8 cellular contexts compared by ENCODE assay signal in genomic region chr15:65869127-65869953, GRCh38. TPM values are rescaled to one million over a fixed set of nuclear protein-coding genes. Genes with fewer than 3 reads are reported as not detected.
DNase-seq lines count a peak whose midpoint lies in the region; ATAC-seq and TF ChIP-seq lines count a peak whose summit lies in the region.

Gene RAB11A (plus strand): TSS chr15:65869491. CDS start chr15:65869586, 95 bp downstream.

- H4K5ac ChIP-seq in IMR-90 (ENCODE audit: low read depth, low read length): peak within 1 kb of the TSS; percentile 74

- H3K36me3 ChIP-seq in IMR-90 (ENCODE audit: control insufficient read depth, insufficient read depth, low read length) (no peaks in the 10 kb centered on the region), OCI-LY7 (ENCODE audit: insufficient read depth, low read length) (peaks cover 8% of the 10 kb centered on the region; the same call in 1 of the 2 replicates), mucosa of descending colon (ENCODE audit: low read depth) (no peaks in the 10 kb centered on the region)

- peak within 1 kb of the TSS; percentile 94 for H3K4ac ChIP-seq in IMR-90 (ENCODE audit: low read depth, low read length)

- H2BK120ac ChIP-seq in IMR-90 (ENCODE audit: low read depth, low read length): peak within 1 kb of the TSS; percentile 90

- no peaks in the 10 kb centered on the region for H3K27me3 ChIP-seq in IMR-90 (ENCODE audit: control insufficient read depth, insufficient read depth, low read length)

- TSS peak; percentile 50 for BruUV-seq in IMR-90 (replicated peaks; lab: Mats Ljungman, UMichigan)
- BruUV-seq in OCI-LY7 (replicated peaks; lab: Mats Ljungman, UMichigan): no TSS peak

- peak within 1 kb of the TSS; percentile 92 for H2AK5ac ChIP-seq in IMR-90 (ENCODE audit: low read depth, low read length)

- TF ChIP-seq CTCF in IMR-90 (conservative IDR thresholded peaks at IDR 0.05; ENCODE audit: low read depth, low read length): peak; percentile 40
- peak; percentile 68 for TF ChIP-seq CTCF in OCI-LY7 (conservative IDR thresholded peaks at IDR 0.05; ENCODE audit: low read length)
- peak; percentile 8 for TF ChIP-seq CTCF in epithelial cell of esophagus (IDR thresholded peaks at IDR 0.05; ENCODE audit: insufficient read depth, low read depth, low read length, missing control alignments)
- TF ChIP-seq CTCF in mucosa of descending colon (IDR thresholded peaks at IDR 0.05): no peak

- H3K9me3 ChIP-seq in IMR-90 (ENCODE audit: control insufficient read depth, insufficient read depth, low read length) (no peaks in the 10 kb centered on the region), OCI-LY7 (ENCODE audit: low read length) (no peaks in the 10 kb centered on the region), mucosa of descending colon (no peaks in the 10 kb centered on the region)

- peak; percentile 87 for ATAC-seq in GM21528 (IDR thresholded peaks at IDR 0.05; ENCODE audit: low FRiP score, unreplicated experiment)
- ATAC-seq in IMR-90 (ENCODE audit: low read depth): peak; percentile 92
- peak; percentile 95 for ATAC-seq in mucosa of descending colon

- H3K18ac ChIP-seq in IMR-90 (ENCODE audit: low read depth, low read length): peak within 1 kb of the TSS; percentile 68

- H2AFZ ChIP-seq in IMR-90 (replicated peaks; ENCODE audit: low read length, poor library complexity): peak within 1 kb of the TSS; percentile 98
- H2AFZ ChIP-seq in OCI-LY7 (ENCODE audit: low read length): peak within 1 kb of the TSS; percentile 90

- in situ Hi-C loops in IMR-90 (cut with MboI; ENCODE audit: low sequenced_read_pairs): no loop called here

- CTCF ChIA-PET in IMR-90 (lab: Yijun Ruan, JAX): interaction anchor here (0.5 to 1.6 kb wide), 3 partner anchors 13 to 231 kb away, joined by 3 to 6 read pairs (median 4); no protein-coding TSS in a partner anchor
- CTCF ChIA-PET in OCI-LY7 (lab: Charles Lee; ENCODE audit: unreplicated experiment): interaction anchor here (0.6 kb wide), 1 partner anchor 166 kb away, joined by 3 read pairs; no protein-coding TSS in a partner anchor

- H2BK20ac ChIP-seq in IMR-90 (ENCODE audit: low read depth, low read length): peak within 1 kb of the TSS; percentile 60; the same call in 1 of the 2 replicates

- H3K9me1 ChIP-seq in IMR-90 (ENCODE audit: insufficient read depth, low read length): no peaks in the 10 kb centered on the region

- H3K56ac ChIP-seq in IMR-90 (ENCODE audit: extremely low read depth, insufficient read depth, low read length): peak within 1 kb of the TSS; percentile 97

- H4K91ac ChIP-seq in IMR-90 (ENCODE audit: insufficient read depth, low read depth, low read length): peak within 1 kb of the TSS; percentile 92

- intact Hi-C loops in IMR-90 (cut with micrococcal nuclease): loop anchor here (1.0 kb wide), 2 partner anchors 77 to 231 kb away; partner anchors contain the start of gene DENND4A
- intact Hi-C loops in OCI-LY7 (cut with micrococcal nuclease; ENCODE audit: unreplicated experiment): loop anchor here (2.0 kb wide), 1 partner anchor 77 kb away; the partner anchor contains the start of gene DENND4A
- intact Hi-C loops in mucosa of descending colon (cut with DNase I, micrococcal nuclease): no loop called here

- H3K4me1 ChIP-seq in IMR-90 (ENCODE audit: control insufficient read depth, insufficient read depth, low read length) (no peaks in the 10 kb centered on the region), OCI-LY7 (ENCODE audit: insufficient read depth, low read length, poor library complexity, severe bottlenecking) (peaks cover 18% of the 10 kb centered on the region), mucosa of descending colon (ENCODE audit: low read depth) (peaks cover 17% of the 10 kb centered on the region)

- H3K79me2 ChIP-seq in OCI-LY7 (ENCODE audit: insufficient read depth, low read depth, low read length): peaks cover 50% of the 10 kb centered on the region

- H3K23ac ChIP-seq in IMR-90 (ENCODE audit: low read depth, low read length): peak within 1 kb of the TSS; percentile 87

- POLR2A ChIA-PET in IMR-90 (lab: Charles Lee; ENCODE audit: unreplicated experiment) (interaction anchor here (0.9 to 1.0 kb wide), 3 partner anchors 37 to 258 kb away, joined by 3 read pairs; partner anchors contain the start of gene INTS14), OCI-LY7 (lab: Charles Lee) (interaction anchor here (0.6 to 2.7 kb wide), 16 partner anchors 9 to 421 kb away, joined by 3 to 8 read pairs (median 4); partner anchors contain the start of genes HACD3 and INTS14)

- TF ChIP-seq RAD21 in IMR-90 (IDR thresholded peaks at IDR 0.05; ENCODE audit: low read length): no peak; the same call in 1 of the 2 replicates

- DNase-seq in DMS153 (lab: John Stamatoyannopoulos, UW) (peak; percentile 75), IMR-90 (peak; percentile 96), OCI-LY7 (ENCODE audit: low spot score) (peak; percentile 98), activated T-cell treated with anti-CD3 and anti-CD28 coated beads for 24 hours (ENCODE audit: low read depth) (peak; percentile 92), epithelial cell of esophagus (ENCODE audit: low read depth) (peak; percentile 97), mucosa of descending colon (peak; percentile 95 to 98 (median 97))
- peak; percentile 91 for DNase-seq in stimulated activated CD8-positive, alpha-beta memory T cell treated with anti-CD3 and anti-CD28 coated beads, Interleukin-4, amount 100 ng/mL, for 24 hours (ENCODE audit: low read depth)

- peaks cover 0 to 12% of the 10 kb centered on the region in 2 experiments; a peak in 2 of 4 replicates for H3K79me1 ChIP-seq in IMR-90 (ENCODE audit: low read depth in 1 of 2, low read length in 2 of 2)

- peak within 1 kb of the TSS; percentile 92; the same call in 1 of the 3 replicates for H2BK15ac ChIP-seq in IMR-90 (ENCODE audit: low read depth, low read length)

- H3K9me2 ChIP-seq in OCI-LY7 (ENCODE audit: insufficient read depth, low read length): no peaks in the 10 kb centered on the region

- H2AK9ac ChIP-seq in IMR-90 (replicated peaks; ENCODE audit: low read depth, low read length, poor library complexity): peak within 1 kb of the TSS; percentile 96

- H4K20me1 ChIP-seq in IMR-90 (ENCODE audit: insufficient read depth, low read length) (peaks cover 18% of the 10 kb centered on the region), OCI-LY7 (ENCODE audit: insufficient read depth, low read length) (no peaks in the 10 kb centered on the region; the same call in 1 of the 2 replicates)

- H3K27ac ChIP-seq in IMR-90 (ENCODE audit: insufficient read depth, low read length): peak within 1 kb of the TSS; percentile 91
- peak within 1 kb of the TSS; percentile 83 for H3K27ac ChIP-seq in OCI-LY7 (ENCODE audit: low read depth, low read length, poor library complexity, severe bottlenecking)

- peak; percentile 99 for TF ChIP-seq POLR2A in IMR-90 (IDR thresholded peaks at IDR 0.05; ENCODE audit: low read depth, low read length)

- peak within 1 kb of the TSS; percentile 75 for H3K4me2 ChIP-seq in IMR-90 (ENCODE audit: low read depth, low read length)
- H3K4me2 ChIP-seq in OCI-LY7 (ENCODE audit: low read length): peak within 1 kb of the TSS; percentile 85

- H3K4me3 ChIP-seq in IMR-90 (ENCODE audit: insufficient read depth, low read depth, low read length): peak within 1 kb of the TSS; percentile 58
- peak within 1 kb of the TSS; percentile 94 for H3K4me3 ChIP-seq in OCI-LY7 (ENCODE audit: low read depth, low read length, poor library complexity, severe bottlenecking)
- H3K4me3 ChIP-seq in epithelial cell of esophagus (ENCODE audit: low read length): peak within 1 kb of the TSS; percentile 89
- peak within 1 kb of the TSS; percentile 88 for H3K4me3 ChIP-seq in mucosa of descending colon

- H3K14ac ChIP-seq in IMR-90 (replicated peaks; ENCODE audit: low read depth, low read length): peak within 1 kb of the TSS; percentile 98

- H3K9ac ChIP-seq in IMR-90 (ENCODE audit: low read depth, low read length): peak within 1 kb of the TSS; percentile 95

- dilution Hi-C loops in IMR-90 (cut with HindIII; ENCODE audit: low sequenced_read_pairs, unreplicated experiment): no loop called here

- 0% methylated on average over 44 of the region's 62 CpGs; no CpG with 5 or more reads in 1 of the 2 experiments for WGBS in IMR-90 (ENCODE audit: extremely low coverage in 2 of 2, insufficient read length in 1 of 2), 2 experiments

- H4K8ac ChIP-seq in IMR-90 (ENCODE audit: low read depth in 2 of 2, low read length in 2 of 2): peak within 1 kb of the TSS; percentile 80 to 99

- peak within 1 kb of the TSS; percentile 95 for H2BK5ac ChIP-seq in IMR-90 (ENCODE audit: low read depth, low read length, poor library complexity, severe bottlenecking)

TF ChIP-seq in IMR-90, 13 proteins besides CTCF, POLR2A, EP300 and RAD21 (continues in another document):
- TF ChIP-seq RCOR1 (IDR thresholded peaks at IDR 0.05; ENCODE audit: insufficient replicate concordance, low read length) (no peak), RFX5 (IDR thresholded peaks at IDR 0.05; ENCODE audit: low read depth, low read length) (no peak), SMC3 (IDR thresholded peaks at IDR 0.05; ENCODE audit: low read depth, low read length) (0 out of 2 replicates have a peak, but pooled peaks have one; percentile 16), FOS (IDR thresholded peaks at IDR 0.05; ENCODE audit: low read depth, low read length) (no peak), MAZ (IDR thresholded peaks at IDR 0.05; ENCODE audit: borderline replicate concordance, low read depth, low read length) (peak; percentile 98), MAFK (IDR thresholded peaks at IDR 0.05; ENCODE audit: low read depth, low read length) (no peak), CHD1 (IDR thresholded peaks at IDR 0.05; ENCODE audit: low read depth, low read length) (no peak), ELK1 (IDR thresholded peaks at IDR 0.05; ENCODE audit: borderline replicate concordance, low read depth, low read length) (0 out of 2 replicates have a peak, but pooled peaks have one; percentile 5)

RNA-seq across cellular contexts. Expression of gene RAB11A, which starts in this region (rescaled TPM):
- total RNA-seq in IMR-90 (2012; rRNA removed) (376 and 462 TPM in 2 replicates), OCI-LY7 (2022) (196 and 197 TPM in 2 replicates), mucosa of descending colon (100 to 1,000 TPM; 214 to 330 (median 320) TPM)
- polyA plus RNA-seq in IMR-90 (2012; rRNA removed): 299 and 341 TPM in 2 replicates
- polyA plus RNA-seq in IMR-90 (2012; cell fraction: cytosol; rRNA removed): 134 and 136 TPM in 2 replicates
- polyA plus RNA-seq in IMR-90 (2012; cell fraction: nucleus; rRNA removed; ENCODE audit: low replicate concordance): 36.8 and 156 TPM in 2 replicates
- 116 and 130 TPM in 2 replicates for total RNA-seq in OCI-LY7 (2014; rRNA removed; shearing (Covaris generic))

Comparison
In these comparisons a context has a peak if more than half of its experiments do, and no peak if none do; other contexts are left out.
1. Peak in every context shown above with its lines: DNase-seq, ATAC-seq, H3K4me3 ChIP-seq and H3K27ac ChIP-seq.
2. intact Hi-C loops: an anchor here in IMR-90 (1.0 kb wide) and OCI-LY7 (2.0 kb wide); none called in mucosa of descending colon.